ENCODE assay signal across 16 cellular contexts in the genomic region with DNA sequence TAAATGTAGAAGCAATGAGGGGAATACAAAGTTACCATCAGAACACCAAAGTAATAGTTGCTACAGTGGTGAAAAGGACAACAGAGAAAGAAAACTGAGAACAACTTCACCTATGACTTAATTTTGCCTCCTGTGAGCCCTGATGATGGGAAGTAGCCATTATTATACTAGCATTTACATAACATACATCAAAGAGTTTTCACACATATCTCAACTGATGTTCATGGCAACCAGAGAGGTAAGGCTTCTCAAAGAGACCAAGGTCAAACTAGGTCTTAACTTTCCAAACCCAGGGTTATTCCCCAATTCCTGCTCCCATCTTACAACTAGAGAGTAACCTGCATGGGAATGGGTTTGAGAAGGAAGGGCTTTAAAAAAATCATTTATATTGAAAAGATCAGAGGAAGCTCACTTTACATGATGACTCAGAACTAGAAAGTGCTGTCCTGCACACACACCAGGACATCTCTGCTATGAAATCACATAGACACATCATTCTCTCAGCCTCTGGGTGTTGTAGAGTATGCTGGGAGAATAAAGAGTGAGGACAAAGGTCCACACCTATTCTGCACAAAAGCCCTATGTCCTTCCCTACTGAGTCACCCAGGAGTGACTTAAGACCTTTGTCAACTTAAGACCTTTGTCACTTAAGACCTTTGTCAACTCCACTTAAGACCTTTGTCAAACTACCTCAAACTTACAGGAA.
DNase-seq lines count a peak whose midpoint lies in the region; ATAC-seq and TF ChIP-seq lines count a peak whose summit lies in the region.
"Had no signal": no experiment of that assay in that cellular context is flagged by ENCODE, and none has a peak within 500 bp of the region (broad histone marks: within the 10 kb centered on the region; RNA-seq: fewer than 3 reads in every experiment).

No MANE protein-coding gene starts in this region.

- no peak overlapping the region for H3K27ac Mint-ChIP-seq in activated CD4-positive, alpha-beta T cell treated with anti-CD3 and anti-CD28 coated beads for 36 hours
- no peak overlapping the region for H3K27ac Mint-ChIP-seq in stimulated activated memory B cell treated with anti-CD40 and anti-IgM and Interleukin-4, amounts not matched to agents 10 μg/mL and 1 μg/mL and 100 μg/mL, for 72 hours
- H3K27ac Mint-ChIP-seq: dendritic cell treated with granulocyte-macrophage colony-stimulating factor and Interleukin-4, amounts not matched to agents 40 ng/mL and 50 ng/mL, for 4 days had no signal

- H2AFZ ChIP-seq in IMR-90 (replicated peaks; ENCODE audit: low read length, poor library complexity), result no peak overlapping the region

- no peaks in the 10 kb centered on the region for H3K9me3 Mint-ChIP-seq in activated CD4-positive, alpha-beta T cell treated with anti-CD3 and anti-CD28 coated beads for 36 hours (ENCODE audit: low read depth)
- no peaks in the 10 kb centered on the region for H3K9me3 Mint-ChIP-seq in stimulated activated memory B cell treated with anti-CD40 and anti-IgM and Interleukin-4, amounts not matched to agents 10 μg/mL and 1 μg/mL and 100 μg/mL, for 72 hours
- H3K9me3 Mint-ChIP-seq: activated naive CD4-positive, alpha-beta T cell treated with anti-CD3 and anti-CD28 coated beads, Interleukin-2, amount 50 U/mL, for 24 hours; dendritic cell treated with granulocyte-macrophage colony-stimulating factor and Interleukin-4, amounts not matched to agents 40 ng/mL and 50 ng/mL, for 4 days had no signal

- no peak overlapping the region for H3K9ac ChIP-seq in IMR-90 (ENCODE audit: low read depth, low read length)

- peaks cover 2% of the 10 kb centered on the region; the same call in 1 of the 2 replicates for H3K4me1 ChIP-seq in IMR-90 (ENCODE audit: control insufficient read depth, insufficient read depth, low read length)
- H3K4me1 ChIP-seq: HAP-1, left lung, transverse colon had no signal

- peak overlapping the region; percentile 0 for H2AK9ac ChIP-seq in IMR-90 (replicated peaks; ENCODE audit: low read depth, low read length, poor library complexity)

- TF ChIP-seq POLR2A in IMR-90 (IDR thresholded peaks at IDR 0.05; ENCODE audit: low read depth, low read length), result no peak

- H3K27me3 ChIP-seq in IMR-90 (ENCODE audit: control insufficient read depth, insufficient read depth, low read length), result no peaks in the 10 kb centered on the region
- no peaks in the 10 kb centered on the region for H3K27me3 ChIP-seq in brain microvascular endothelial cell (replicated peaks)
- H3K27me3 ChIP-seq: left lung, transverse colon had no signal

- peaks cover 33% of the 10 kb centered on the region for H3K4me1 Mint-ChIP-seq in activated CD4-positive, alpha-beta T cell treated with anti-CD3 and anti-CD28 coated beads for 36 hours
- H3K4me1 Mint-ChIP-seq in stimulated activated memory B cell treated with anti-CD40 and anti-IgM and Interleukin-4, amounts not matched to agents 10 μg/mL and 1 μg/mL and 100 μg/mL, for 72 hours, result peaks cover 21% of the 10 kb centered on the region
- H3K4me1 Mint-ChIP-seq: neural crest cell had no signal

- H3K4me3 ChIP-seq in IMR-90 (ENCODE audit: insufficient read depth, low read depth, low read length), result no peak overlapping the region
- no peak overlapping the region for H3K4me3 ChIP-seq in brain microvascular endothelial cell (ENCODE audit: low read depth, low read length)
- H3K4me3 ChIP-seq: HAP-1, left lung, transverse colon had no signal

- H2BK5ac ChIP-seq in IMR-90 (ENCODE audit: low read depth, low read length, poor library complexity, severe bottlenecking), result peak overlapping the region; percentile 12

- H3K27me3 Mint-ChIP-seq in activated CD4-positive, alpha-beta T cell treated with anti-CD3 and anti-CD28 coated beads for 36 hours, result peaks cover 32% of the 10 kb centered on the region
- no peaks in the 10 kb centered on the region for H3K27me3 Mint-ChIP-seq in stimulated activated memory B cell treated with anti-CD40 and anti-IgM and Interleukin-4, amounts not matched to agents 10 μg/mL and 1 μg/mL and 100 μg/mL, for 72 hours
- H3K27me3 Mint-ChIP-seq: activated naive CD4-positive, alpha-beta T cell treated with anti-CD3 and anti-CD28 coated beads, Interleukin-2, amount 50 U/mL, for 24 hours; dendritic cell treated with granulocyte-macrophage colony-stimulating factor and Interleukin-4, amounts not matched to agents 40 ng/mL and 50 ng/mL, for 4 days had no signal

- no peak overlapping the region for H4K91ac ChIP-seq in IMR-90 (ENCODE audit: insufficient read depth, low read depth, low read length)

- no peaks in the 10 kb centered on the region for H3K36me3 Mint-ChIP-seq in activated CD4-positive, alpha-beta T cell treated with anti-CD3 and anti-CD28 coated beads for 36 hours (ENCODE audit: low read depth)
- no peaks in the 10 kb centered on the region for H3K36me3 Mint-ChIP-seq in stimulated activated memory B cell treated with anti-CD40 and anti-IgM and Interleukin-4, amounts not matched to agents 10 μg/mL and 1 μg/mL and 100 μg/mL, for 72 hours
- H3K36me3 Mint-ChIP-seq: activated naive CD4-positive, alpha-beta T cell treated with anti-CD3 and anti-CD28 coated beads, Interleukin-2, amount 50 U/mL, for 24 hours had no signal

- dilution Hi-C loops in IMR-90 (cut with HindIII; ENCODE audit: low sequenced_read_pairs, unreplicated experiment), result no loop called here

- H3K56ac ChIP-seq in IMR-90 (ENCODE audit: extremely low read depth, insufficient read depth, low read length), result no peak overlapping the region

- peak overlapping the region; percentile 1; the same call in 1 of the 2 replicates for H3K4ac ChIP-seq in IMR-90 (ENCODE audit: low read depth, low read length)

- peak; percentile 10 for DNase-seq in activated CD4-positive, alpha-beta T cell treated with anti-CD3 and anti-CD28 coated beads for 36 hours
- DNase-seq in activated CD4-positive, alpha-beta T cell treated with anti-CD3 and anti-CD28 coated beads, Interleukin-2, amount 50 U/mL, for 48 hours, result no peak
- peak; percentile 74 for DNase-seq in IMR-90
- DNase-seq in brain microvascular endothelial cell, result peak; percentile 48
- no peak for DNase-seq in left cardiac atrium
- DNase-seq in MV-4-11 (lab: John Stamatoyannopoulos, UW), result no peak
- DNase-seq: 8988T, KBM-7, left lung, transverse colon had no signal

- H4K20me1 ChIP-seq in IMR-90 (ENCODE audit: insufficient read depth, low read length), result no peaks in the 10 kb centered on the region

- BruUV-seq in IMR-90 (replicated peaks; lab: Mats Ljungman, UMichigan), result no TSS peak

- no peaks in the 10 kb centered on the region for H3K36me3 ChIP-seq in IMR-90 (ENCODE audit: control insufficient read depth, insufficient read depth, low read length)
- H3K36me3 ChIP-seq in brain microvascular endothelial cell (replicated peaks), result no peaks in the 10 kb centered on the region
- H3K36me3 ChIP-seq: HAP-1, left lung, transverse colon had no signal

- POLR2A ChIA-PET in activated CD4-positive, alpha-beta T cell treated with anti-CD3 and anti-CD28 coated beads for 36 hours (lab: Charles Lee), result interaction anchor here (0.6 kb wide), 1 partner anchor 96 kb away, joined by 3 read pairs; no protein-coding TSS in a partner anchor
- POLR2A ChIA-PET in IMR-90 (lab: Charles Lee; ENCODE audit: unreplicated experiment), result no interaction called here

- no peak overlapping the region for H3K23ac ChIP-seq in IMR-90 (ENCODE audit: low read depth, low read length)

- peak overlapping the region; percentile 5; the same call in 1 of the 3 replicates for H2BK15ac ChIP-seq in IMR-90 (ENCODE audit: low read depth, low read length)

- H3K27ac ChIP-seq in IMR-90 (ENCODE audit: insufficient read depth, low read length), result no peak overlapping the region
- H3K27ac ChIP-seq in brain microvascular endothelial cell, result no peak overlapping the region
- H3K27ac ChIP-seq: left lung, transverse colon had no signal

- peak overlapping the region; percentile 27; the same call in 1 of the 2 replicates for H3K14ac ChIP-seq in IMR-90 (replicated peaks; ENCODE audit: low read depth, low read length)

- no peaks in the 10 kb centered on the region for H3K79me1 ChIP-seq in IMR-90 (ENCODE audit: low read depth in 1 of 2, low read length in 2 of 2)

- peak; percentile 54 for ATAC-seq in activated CD4-positive, alpha-beta T cell treated with anti-CD3 and anti-CD28 coated beads for 36 hours
- peak; percentile 79 for ATAC-seq in IMR-90 (ENCODE audit: low read depth)
- peak; percentile 76 for ATAC-seq in stimulated activated memory B cell treated with anti-CD40 and anti-IgM and Interleukin-4, amounts not matched to agents 10 μg/mL and 1 μg/mL and 100 μg/mL, for 72 hours
- ATAC-seq in left cardiac atrium, result no peak
- ATAC-seq in GM18861 (IDR thresholded peaks at IDR 0.05; ENCODE audit: unreplicated experiment), result no peak
- ATAC-seq: left lung had no signal

- peak overlapping the region in 1 of 2 experiments; percentile 31; a peak in 1 of 4 replicates for H4K8ac ChIP-seq in IMR-90 (ENCODE audit: low read depth in 2 of 2, low read length in 2 of 2)

- in situ Hi-C loops in IMR-90 (cut with MboI; ENCODE audit: low sequenced_read_pairs), result no loop called here
- in situ Hi-C loops in brain microvascular endothelial cell (cut with HindIII; ENCODE audit: low pct_ligation_motif_present, low sequenced_read_pairs), result no loop called here

- peak overlapping the region; percentile 17 for H2BK120ac ChIP-seq in IMR-90 (ENCODE audit: low read depth, low read length)

- TF ChIP-seq CTCF in IMR-90 (conservative IDR thresholded peaks at IDR 0.05; ENCODE audit: low read depth, low read length), result no peak
- TF ChIP-seq CTCF in brain microvascular endothelial cell (IDR thresholded peaks at IDR 0.05; ENCODE audit: low read depth, low read length, missing control alignments), result no peak

- CTCF ChIA-PET in activated CD4-positive, alpha-beta T cell treated with anti-CD3 and anti-CD28 coated beads for 36 hours (lab: Charles Lee), result interaction anchor here (0.6 kb wide), 1 partner anchor 332 kb away, joined by 3 read pairs; no protein-coding TSS in a partner anchor
- CTCF ChIA-PET in IMR-90 (lab: Yijun Ruan, JAX), result no interaction called here

- no peaks in the 10 kb centered on the region for H3K9me3 ChIP-seq in IMR-90 (ENCODE audit: control insufficient read depth, insufficient read depth, low read length)
- H3K9me3 ChIP-seq: HAP-1, left lung, transverse colon had no signal

- peak overlapping the region; percentile 20 for H2AK5ac ChIP-seq in IMR-90 (ENCODE audit: low read depth, low read length)

- no peak overlapping the region for H3K4me3 Mint-ChIP-seq in activated CD4-positive, alpha-beta T cell treated with anti-CD3 and anti-CD28 coated beads for 36 hours
- no peak overlapping the region for H3K4me3 Mint-ChIP-seq in stimulated activated memory B cell treated with anti-CD40 and anti-IgM and Interleukin-4, amounts not matched to agents 10 μg/mL and 1 μg/mL and 100 μg/mL, for 72 hours
- H3K4me3 Mint-ChIP-seq: activated naive CD4-positive, alpha-beta T cell treated with anti-CD3 and anti-CD28 coated beads, Interleukin-2, amount 50 U/mL, for 24 hours; dendritic cell treated with granulocyte-macrophage colony-stimulating factor and Interleukin-4, amounts not matched to agents 40 ng/mL and 50 ng/mL, for 4 days; neural crest cell had no signal

- H3K4me2 ChIP-seq in IMR-90 (ENCODE audit: low read depth, low read length), result no peak overlapping the region

- H3K18ac ChIP-seq in IMR-90 (ENCODE audit: low read depth, low read length), result peak overlapping the region; percentile 9; the same call in 1 of the 2 replicates

- no peaks in the 10 kb centered on the region; the same call in 1 of the 2 replicates for H3K9me1 ChIP-seq in IMR-90 (ENCODE audit: insufficient read depth, low read length)

- H4K5ac ChIP-seq in IMR-90 (ENCODE audit: low read depth, low read length), result no peak overlapping the region; the same call in 1 of the 2 replicates

- H2BK20ac ChIP-seq in IMR-90 (ENCODE audit: low read depth, low read length), result peak overlapping the region; percentile 61

- no peak for TF ChIP-seq RAD21 in IMR-90 (IDR thresholded peaks at IDR 0.05; ENCODE audit: low read length)

- intact Hi-C loops in activated CD4-positive, alpha-beta T cell treated with anti-CD3 and anti-CD28 coated beads for 36 hours (cut with DNase I, micrococcal nuclease), result loop anchor here in 1 of 2 experiments (5.0 kb wide), 1 partner anchor 606 kb away; a partner anchor contains a TSS
- intact Hi-C loops in IMR-90 (cut with micrococcal nuclease) (no loop called here), left cardiac atrium (cut with DNase I) (no loop called here)

Comparison
In these comparisons a context has a peak if more than half of its experiments do, and no peak if none do; other contexts are left out.
1. DNase-seq: peak in activated CD4-positive, alpha-beta T cell treated with anti-CD3 and anti-CD28 coated beads for 36 hours (single experiment), IMR-90 (single experiment) and brain microvascular endothelial cell (single experiment); none in activated CD4-positive, alpha-beta T cell treated with anti-CD3 and anti-CD28 coated beads, Interleukin-2, amount 50 U/mL, for 48 hours (0 of 2), left cardiac atrium (single experiment) and MV-4-11 (single experiment).
2. ATAC-seq: peak in activated CD4-positive, alpha-beta T cell treated with anti-CD3 and anti-CD28 coated beads for 36 hours (single experiment), IMR-90 (single experiment) and stimulated activated memory B cell treated with anti-CD40 and anti-IgM and Interleukin-4, amounts not matched to agents 10 μg/mL and 1 μg/mL and 100 μg/mL, for 72 hours (single experiment); none in left cardiac atrium (0 of 2) and GM18861 (single experiment).